18 cellular contexts compared by ENCODE assay signal in the genomic region with DNA sequence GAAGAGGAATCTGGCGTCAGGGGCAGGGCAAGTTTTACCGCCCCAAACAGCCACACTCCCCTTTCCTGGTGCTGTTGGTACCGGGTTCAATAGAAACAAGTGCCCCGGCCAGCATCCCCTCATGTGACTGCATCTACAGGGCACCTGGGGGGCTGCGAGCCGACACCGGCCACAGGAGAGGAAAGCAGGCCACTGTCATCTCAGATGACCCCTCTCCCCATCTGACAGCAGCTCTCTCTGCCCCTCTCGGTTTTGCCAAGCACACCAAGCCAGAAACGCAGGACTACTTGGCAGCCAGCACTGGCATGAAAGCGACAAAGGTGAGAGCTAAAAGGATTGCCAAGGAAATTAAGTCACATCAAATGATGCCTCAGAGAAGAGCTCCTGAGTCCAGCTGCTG. TPM values are rescaled to one million over a fixed set of nuclear protein-coding genes. Genes with fewer than 3 reads are reported as not detected.
A peak's percentile ranks its signal among the peaks of the same experiment; 100 is the strongest.
DNase-seq lines count a peak whose midpoint lies in the region; ATAC-seq lines count a peak whose summit lies in the region.
"Had no signal": no experiment of that assay in that cellular context is flagged by ENCODE, and none has a peak within 500 bp of the region (broad histone marks: within the 10 kb centered on the region; RNA-seq: fewer than 3 reads in every experiment).

No MANE protein-coding gene starts in this region.

- H3K4me3 ChIP-seq in mesodermal cell (ENCODE audit: extremely low read depth, insufficient read depth, low read length, poor library complexity, severe bottlenecking) = no peak overlapping the region
- H3K4me3 ChIP-seq: HAP-1, left lung, prostate gland, SJCRH30 had no signal

- ATAC-seq in Right ventricle myocardium superior (ENCODE audit: poor library complexity) = no peak
- ATAC-seq in HG02885 (IDR thresholded peaks at IDR 0.05; ENCODE audit: poor library complexity, unreplicated experiment) = no peak
- ATAC-seq: foreskin keratinocyte; left lung; stimulated activated naive CD8-positive, alpha-beta T cell treated with anti-CD3 and anti-CD28 coated beads, Interleukin-15, amount 100 ng/mL, for 72 hours had no signal

- H3K27me3 Mint-ChIP-seq in activated T-helper 2 cell treated with anti-CD3 and anti-CD28 coated beads, Interferon-gamma antibody, Interleukin-2, Interleukin-4, amounts not matched to agents 10 μg/mL and 5 μg/mL and 100 μg/mL, durations not matched to agents 14 hours and 24 hours and 36 hours (ENCODE audit: low read depth) = no peaks in the 10 kb centered on the region
- H3K27me3 Mint-ChIP-seq: activated naive CD8-positive, alpha-beta T cell treated with anti-CD3 and anti-CD28 coated beads for 36 hours; central memory CD8-positive, alpha-beta T cell; stimulated activated naive CD8-positive, alpha-beta T cell treated with anti-CD3 and anti-CD28 coated beads, Interleukin-15, amount 100 ng/mL, for 72 hours had no signal

- peak overlapping the region; percentile 17 for H3K27ac Mint-ChIP-seq in activated T-helper 2 cell treated with anti-CD3 and anti-CD28 coated beads, Interferon-gamma antibody, Interleukin-2, Interleukin-4, amounts not matched to agents 10 μg/mL and 5 μg/mL and 100 μg/mL, durations not matched to agents 14 hours and 24 hours and 36 hours

- peaks cover 47% of the 10 kb centered on the region for H3K36me3 ChIP-seq in mesodermal cell (ENCODE audit: control insufficient read depth, insufficient read depth, low read length)
- H3K36me3 ChIP-seq: prostate gland had no signal

- H3K9me3 Mint-ChIP-seq in activated T-helper 2 cell treated with anti-CD3 and anti-CD28 coated beads, Interferon-gamma antibody, Interleukin-2, Interleukin-4, amounts not matched to agents 10 μg/mL and 5 μg/mL and 100 μg/mL, durations not matched to agents 14 hours and 24 hours and 36 hours = no peaks in the 10 kb centered on the region
- H3K9me3 Mint-ChIP-seq: central memory CD8-positive, alpha-beta T cell; stimulated activated naive CD8-positive, alpha-beta T cell treated with anti-CD3 and anti-CD28 coated beads, Interleukin-15, amount 100 ng/mL, for 72 hours had no signal

- peak overlapping the region; percentile 20 for H3K27ac ChIP-seq in mesodermal cell (ENCODE audit: low read depth, low read length, severe bottlenecking)
- H3K27ac ChIP-seq in temporal lobe (ENCODE audit: low read depth, low read length) = peak overlapping the region; percentile 81
- H3K27ac ChIP-seq: foreskin keratinocyte, prostate gland, SJCRH30 had no signal

- H3K4me3 Mint-ChIP-seq in activated T-helper 2 cell treated with anti-CD3 and anti-CD28 coated beads, Interferon-gamma antibody, Interleukin-2, Interleukin-4, amounts not matched to agents 10 μg/mL and 5 μg/mL and 100 μg/mL, durations not matched to agents 14 hours and 24 hours and 36 hours (ENCODE audit: low read depth) = no peak overlapping the region
- H3K4me3 Mint-ChIP-seq: activated naive CD8-positive, alpha-beta T cell treated with anti-CD3 and anti-CD28 coated beads for 36 hours; central memory CD8-positive, alpha-beta T cell had no signal

- intact Hi-C loops in Right ventricle myocardium superior (cut with DNase I) (no loop called here), cardiac septum (cut with DNase I) (no loop called here)
- intact Hi-C loops in activated T-helper 2 cell treated with anti-CD3 and anti-CD28 coated beads, Interferon-gamma antibody, Interleukin-2, Interleukin-4, amounts not matched to agents 10 μg/mL and 5 μg/mL and 100 μg/mL, durations not matched to agents 14 hours and 24 hours and 36 hours (cut with micrococcal nuclease) = loop anchor here (10.0 kb wide), 1 partner anchor 78 kb away; no protein-coding TSS in a partner anchor

- WGBS in mesodermal cell (ENCODE audit: insufficient coverage in 2 of 2), 2 experiments = 97 to 100% methylated on average over 9 of the region's 10 CpGs

- H3K4me1 ChIP-seq in mesodermal cell (ENCODE audit: control insufficient read depth, insufficient read depth, low read length, poor library complexity, severe bottlenecking) = peaks cover 35% of the 10 kb centered on the region
- H3K4me1 ChIP-seq: HAP-1, SJCRH30 had no signal

- DNase-seq in Right ventricle myocardium superior = peak; percentile 28
- DNase-seq in cardiac septum (ENCODE audit: low spot score) = no peak
- DNase-seq in activated T-helper 2 cell treated with anti-CD3 and anti-CD28 coated beads, Interferon-gamma antibody, Interleukin-2, Interleukin-4, amounts not matched to agents 10 μg/mL and 5 μg/mL and 100 μg/mL, durations not matched to agents 14 hours and 24 hours and 36 hours (ENCODE audit: low spot score) = no peak
- DNase-seq in GM19238 (ENCODE audit: insufficient read length, low spot score) = no peak
- no peak for DNase-seq in NCI-H226
- DNase-seq: activated naive CD8-positive, alpha-beta T cell treated with anti-CD3 and anti-CD28 coated beads for 36 hours; foreskin keratinocyte; GDM1; left lung; NCI-H146; SJCRH30; stimulated activated naive CD8-positive, alpha-beta T cell treated with anti-CD3 and anti-CD28 coated beads, Interleukin-15, amount 100 ng/mL, for 72 hours had no signal

- H3K4me1 Mint-ChIP-seq in activated T-helper 2 cell treated with anti-CD3 and anti-CD28 coated beads, Interferon-gamma antibody, Interleukin-2, Interleukin-4, amounts not matched to agents 10 μg/mL and 5 μg/mL and 100 μg/mL, durations not matched to agents 14 hours and 24 hours and 36 hours (ENCODE audit: low read depth) = peaks cover 37% of the 10 kb centered on the region

- peaks cover 25% of the 10 kb centered on the region for H3K36me3 Mint-ChIP-seq in activated T-helper 2 cell treated with anti-CD3 and anti-CD28 coated beads, Interferon-gamma antibody, Interleukin-2, Interleukin-4, amounts not matched to agents 10 μg/mL and 5 μg/mL and 100 μg/mL, durations not matched to agents 14 hours and 24 hours and 36 hours (ENCODE audit: low read depth)

- H3K9me3 ChIP-seq in mesodermal cell (ENCODE audit: control insufficient read depth, low read length) = no peaks in the 10 kb centered on the region
- H3K9me3 ChIP-seq: HAP-1, left lung, prostate gland, SJCRH30 had no signal

RNA-seq across cellular contexts. Expression of gene MLLT1, which starts 37.1 kb away (rescaled TPM):
- total RNA-seq in Right ventricle myocardium superior (37.2 TPM), cardiac septum (30.6 TPM), temporal lobe (15.5 TPM)
- total RNA-seq in activated T-helper 2 cell treated with anti-CD3 and anti-CD28 coated beads, Interferon-gamma antibody, Interleukin-2, Interleukin-4, amounts not matched to agents 10 μg/mL and 5 μg/mL and 100 μg/mL, durations not matched to agents 14 hours and 24 hours and 36 hours = 58.7 and 61.8 TPM in 2 replicates
- polyA plus RNA-seq in mesodermal cell (2013, experiment 1 of 2) = 36.0 TPM
- polyA plus RNA-seq in mesodermal cell (2013, experiment 2 of 2) = 34.5 TPM
